ENCODE assay signal across 7 cellular contexts in genomic region chr1:202860744-202861419, GRCh38. TPM values are rescaled to one million over a fixed set of nuclear protein-coding genes. Genes with fewer than 3 reads are reported as not detected.
DNase-seq lines count a peak whose midpoint lies in the region; ATAC-seq, FAIRE-seq and TF ChIP-seq lines count a peak whose summit lies in the region.

No MANE protein-coding gene starts in this region.

- no peaks in the 10 kb centered on the region for H3K36me3 ChIP-seq in skeletal muscle satellite cell (ENCODE audit: insufficient read depth, low read length)

- H3K9ac ChIP-seq in skeletal muscle satellite cell (ENCODE audit: low read depth, low read length), result peak overlapping the region; percentile 42

- peaks cover 12% of the 10 kb centered on the region for H3K27me3 ChIP-seq in skeletal muscle satellite cell (ENCODE audit: control insufficient read depth, insufficient read depth, low read length)

- in situ Hi-C loops in astrocyte of the cerebellum (cut with HindIII; ENCODE audit: low sequenced_read_pairs), result no loop called here

- peak overlapping the region; percentile 99 for H3K4me2 ChIP-seq in skeletal muscle satellite cell (ENCODE audit: low read length)

- TF ChIP-seq CTCF in astrocyte of the cerebellum (IDR thresholded peaks at IDR 0.05; ENCODE audit: low read depth, low read length, missing control alignments), result no peak

- H3K4me3 ChIP-seq in astrocyte of the cerebellum (ENCODE audit: low read depth, low read length) (peak overlapping the region; percentile 60), iPS-18c (ENCODE audit: insufficient read depth, low read depth, low read length) (peak overlapping the region; percentile 47), skeletal muscle satellite cell (ENCODE audit: low read length) (peak overlapping the region; percentile 82)

- H3K9me3 ChIP-seq in iPS-18c (ENCODE audit: control insufficient read depth, insufficient read depth, low read length) (no peaks in the 10 kb centered on the region), skeletal muscle satellite cell (replicated peaks; ENCODE audit: low read length) (no peaks in the 10 kb centered on the region)

- no peak for TF ChIP-seq POLR2A in GM12891 (IDR thresholded peaks at IDR 0.05; ENCODE audit: low read depth, low read length)

- DNase-seq in GM12891 (ENCODE audit: insufficient read length, low spot score) (peak; percentile 58), RKO (ENCODE audit: low spot score) (peak; percentile 61), astrocyte of the cerebellum (ENCODE audit: low read depth) (no peak), NAMALWA (ENCODE audit: low spot score) (no peak)

- peaks cover 4% of the 10 kb centered on the region for H3K4me1 ChIP-seq in skeletal muscle satellite cell (ENCODE audit: control insufficient read depth, insufficient read depth, low read length)

- no peak for FAIRE-seq in GM12891 (lab: Jason Lieb, UNC)

- ATAC-seq in HG03354 (IDR thresholded peaks at IDR 0.05; ENCODE audit: poor library complexity, severe bottlenecking, unreplicated experiment), result peak; percentile 44

TF ChIP-seq in GM12891, 5 proteins besides CTCF, POLR2A, EP300 and RAD21:
- TF ChIP-seq SPI1 (IDR thresholded peaks at IDR 0.05; ENCODE audit: low read depth, low read length) (no peak), TAF1 (IDR thresholded peaks at IDR 0.05; ENCODE audit: low read depth, low read length) (no peak), POU2F2 (IDR thresholded peaks at IDR 0.05; ENCODE audit: low read depth, low read length) (no peak), PAX5 (IDR thresholded peaks at IDR 0.05; ENCODE audit: insufficient read depth, low read length, severe bottlenecking) (no peak), POLR2AphosphoS5 (IDR thresholded peaks at IDR 0.05; ENCODE audit: low read depth, low read length) (no peak)

RNA-seq across cellular contexts. Expression of gene RABIF, which starts 28.1 kb away (rescaled TPM):
- polyA plus RNA-seq in GM12891 (2012; ENCODE audit: low read depth, missing spikeins), result 7.5 TPM
- total RNA-seq in skeletal muscle satellite cell (2012; rRNA removed), result 4.3 and 4.6 TPM in 2 replicates

RNA-seq across cellular contexts. Expression of gene PCAT6, which starts 50.1 kb away (rescaled TPM):
- 5.1 TPM for polyA plus RNA-seq in GM12891 (2012; ENCODE audit: low read depth, missing spikeins)
- 0.22 TPM in 1 of 2 replicates, not detected in the other for total RNA-seq in skeletal muscle satellite cell (2012; rRNA removed)

RNA-seq across cellular contexts. Expression of gene KDM5B, which starts 52.7 kb away (rescaled TPM):
- 16.2 TPM for polyA plus RNA-seq in GM12891 (2012; ENCODE audit: low read depth, missing spikeins)
- total RNA-seq in skeletal muscle satellite cell (2012; rRNA removed), result 47.8 and 58.1 TPM in 2 replicates

Comparison
In these comparisons a context has a peak if more than half of its experiments do, and no peak if none do; other contexts are left out.
1. DNase-seq: peak in GM12891 (single experiment) and RKO (single experiment); none in astrocyte of the cerebellum (single experiment) and NAMALWA (single experiment).
2. Peak in every context shown above with its lines, with median percentiles within 50 percentile points of each other: H3K4me3 ChIP-seq.